Comparison of ENCODE assay signal across 8 cellular contexts in genomic region chr6:75204222-75204958, GRCh38. TPM values are rescaled to one million over a fixed set of nuclear protein-coding genes. Genes with fewer than 3 reads are reported as not detected.
DNase-seq lines count a peak whose midpoint lies in the region; TF ChIP-seq lines count a peak whose summit lies in the region.

No MANE protein-coding gene starts in this region.

- no peak for TF ChIP-seq EP300 in stomach (IDR thresholded peaks at IDR 0.05)

- H3K9me3 ChIP-seq in stomach = no peaks in the 10 kb centered on the region

- 1 to 3% (median 2%) methylated on average over 35 of the region's 35 CpGs for WGBS in stomach, 5 donors

- H3K4me3 ChIP-seq in epithelial cell of esophagus (ENCODE audit: low read length) (peak overlapping the region; percentile 60), stomach (peak overlapping the region; percentile 56 to 61 (median 58))

- peaks cover 3 to 71% (median 58%) of the 10 kb centered on the region in 3 donors for H3K27me3 ChIP-seq in stomach

- DNase-seq in activated effector memory CD4-positive, alpha-beta T cell treated with anti-CD3 and anti-CD28 coated beads, Interleukin-2, amount 50 U/mL, for 16 hours = peak; percentile 66
- DNase-seq in activated effector memory CD4-positive, alpha-beta T cell treated with Interleukin-2 at 50 U/mL for 16 hours = no peak
- DNase-seq in NCI-H146 (lab: John Stamatoyannopoulos, UW) (peak; percentile 40), UCSD-AML1 (lab: John Stamatoyannopoulos, UW; ENCODE audit: unreplicated experiment) (peak; percentile 39), epithelial cell of esophagus (ENCODE audit: low read depth) (peak; percentile 92), lung microvascular endothelial cell (ENCODE audit: low read depth in 2 of 2) (peak; percentile 85 to 91), stomach (peak; percentile 69), activated gamma-delta T cell treated with Interleukin-2 at 50 U/mL for 16 hours (no peak)

- H3K4me1 ChIP-seq in stomach = peaks cover 42 to 71% (median 67%) of the 10 kb centered on the region in 4 donors

- TF ChIP-seq CTCF in epithelial cell of esophagus (IDR thresholded peaks at IDR 0.05; ENCODE audit: insufficient read depth, low read depth, low read length, missing control alignments) (peak; percentile 89), stomach (IDR thresholded peaks at IDR 0.05) (peak in 5 of 7 experiments; percentile 43 to 67 (median 61))

- no peaks in the 10 kb centered on the region for H3K36me3 ChIP-seq in stomach

- intact Hi-C loops in stomach (cut with DNase I; ENCODE audit: low total_unique reads) = no loop called here

- H3K27ac ChIP-seq in stomach = peak overlapping the region; percentile 16 to 89 (median 82)

- no peak for TF ChIP-seq POLR2A in stomach (IDR thresholded peaks at IDR 0.05)

RNA-seq across cellular contexts. Expression of gene COL12A1, which starts 1.5 kb away (rescaled TPM):
- 0.60 and 1.1 TPM in 2 replicates for total RNA-seq in lung microvascular endothelial cell
- total RNA-seq in stomach = 100 to 1,000 TPM in 1 of 5 donors, 10 to 100 TPM in 4; 20.3 to 170 (median 32.6) TPM
- 1 to 10 TPM; 3.4 to 9.6 (median 3.7) TPM for polyA plus RNA-seq in stomach

RNA-seq across cellular contexts. Expression of gene COX7A2, which starts 39.2 kb away (rescaled TPM):
- total RNA-seq in lung microvascular endothelial cell = 194 and 200 TPM in 2 replicates
- total RNA-seq in stomach = 1,000 to 10,000 TPM in 1 of 5 donors, 100 to 1,000 TPM in 3, 10 to 100 TPM in 1; 27.8 to 1,121 (median 184) TPM
- 1,000 to 10,000 TPM in 1 of 3 donors, 100 to 1,000 TPM in 2; 566 to 1,513 (median 657) TPM for polyA plus RNA-seq in stomach

Comparison
In these comparisons a context has a peak if more than half of its experiments do, and no peak if none do; other contexts are left out.
1. DNase-seq: peak in activated effector memory CD4-positive, alpha-beta T cell treated with anti-CD3 and anti-CD28 coated beads, Interleukin-2, amount 50 U/mL, for 16 hours (single experiment), NCI-H146 (single experiment), UCSD-AML1 (single experiment), epithelial cell of esophagus (single experiment), lung microvascular endothelial cell (2 of 2) and stomach (single experiment); none in activated effector memory CD4-positive, alpha-beta T cell treated with Interleukin-2 at 50 U/mL for 16 hours (single experiment) and activated gamma-delta T cell treated with Interleukin-2 at 50 U/mL for 16 hours (single experiment).
2. RNA of gene COL12A1, which starts 1.5 kb away (total RNA-seq): 20.3 to 170 TPM in stomach; 0.60 to 1.1 TPM in lung microvascular endothelial cell; every median in the first group is over 10 times any median in the second.